9 cellular contexts compared by ENCODE assay signal in genomic region chr11:62922653-62923371, GRCh38. TPM values are rescaled to one million over a fixed set of nuclear protein-coding genes. Genes with fewer than 3 reads are reported as not detected.
DNase-seq lines count a peak whose midpoint lies in the region; ATAC-seq, FAIRE-seq and TF ChIP-seq lines count a peak whose summit lies in the region.
"Had no signal": no experiment of that assay in that cellular context is flagged by ENCODE, and none has a peak within 500 bp of the region (broad histone marks: within the 10 kb centered on the region; RNA-seq: fewer than 3 reads in every experiment).

No MANE protein-coding gene starts in this region.

- TF ChIP-seq POLR2A in GM12891 (IDR thresholded peaks at IDR 0.05; ENCODE audit: low read depth, low read length) = no peak

- TF ChIP-seq CTCF in WERI-Rb-1 (IDR thresholded peaks at IDR 0.05; ENCODE audit: low read depth, low read length) (peak; percentile 55), fibroblast of mammary gland (conservative IDR thresholded peaks at IDR 0.05; ENCODE audit: control insufficient read depth, insufficient read depth, low read depth, low read length) (peak; percentile 46)

- no peak for DNase-seq in GM12891 (ENCODE audit: insufficient read length, low spot score)
- no peak for DNase-seq in WERI-Rb-1
- DNase-seq in fibroblast of mammary gland (ENCODE audit: low read depth) = peak; percentile 30
- peak; percentile 41 for DNase-seq in stimulated activated CD4-positive, alpha-beta T cell treated with anti-CD3 and anti-CD28 coated beads, Interleukin-4, amount 100 ng/mL, for 1 hour
- no peak for DNase-seq in C1 segment of cervical spinal cord (lab: John Stamatoyannopoulos, UW)
- DNase-seq in GM19238 (ENCODE audit: insufficient read length, low spot score) = no peak
- no peak for DNase-seq in NCI-H128 (lab: John Stamatoyannopoulos, UW; ENCODE audit: unreplicated experiment)

- H3K27me3 ChIP-seq in WERI-Rb-1 (ENCODE audit: insufficient read depth, low read depth, severe bottlenecking) = no peaks in the 10 kb centered on the region

- H3K27ac ChIP-seq in WERI-Rb-1 = no peak overlapping the region

- no peak overlapping the region for H3K4me3 ChIP-seq in WERI-Rb-1 (ENCODE audit: low read depth, low read length)
- no peak overlapping the region for H3K4me3 ChIP-seq in fibroblast of mammary gland (ENCODE audit: control insufficient read depth, low read depth, low read length)

- H3K36me3 ChIP-seq in WERI-Rb-1 = no peaks in the 10 kb centered on the region

- no peak for ATAC-seq in HG03432 (IDR thresholded peaks at IDR 0.05; ENCODE audit: unreplicated experiment)

- FAIRE-seq in GM12891 (lab: Jason Lieb, UNC) = peak; percentile 58
- FAIRE-seq: frontal cortex had no signal

- no peaks in the 10 kb centered on the region for H3K9me3 ChIP-seq in WERI-Rb-1 (ENCODE audit: severe bottlenecking)

TF ChIP-seq in GM12891, 5 proteins besides CTCF, POLR2A, EP300 and RAD21:
- no peak for TF ChIP-seq TAF1 (IDR thresholded peaks at IDR 0.05; ENCODE audit: low read depth, low read length)
TF ChIP-seq in GM12891: peak in this region for 0.

RNA-seq across cellular contexts. Expression of gene CHRM1, which starts 1.6 kb away (rescaled TPM):
- polyA plus RNA-seq in GM12891 (2012; ENCODE audit: low read depth, missing spikeins) = not detected

RNA-seq across cellular contexts. Expression of gene SLC3A2, which starts 42.1 kb away (rescaled TPM):
- 96.7 TPM for polyA plus RNA-seq in GM12891 (2012; ENCODE audit: low read depth, missing spikeins)

Comparison
In these comparisons a context has a peak if more than half of its experiments do, and no peak if none do; other contexts are left out.
1. DNase-seq: peak in fibroblast of mammary gland (single experiment) and stimulated activated CD4-positive, alpha-beta T cell treated with anti-CD3 and anti-CD28 coated beads, Interleukin-4, amount 100 ng/mL, for 1 hour (single experiment); none in GM12891 (single experiment), WERI-Rb-1 (single experiment), C1 segment of cervical spinal cord (0 of 14), GM19238 (single experiment) and NCI-H128 (single experiment).